ENCODE assay signal across 15 cellular contexts in genomic region chr2:46309052-46309953, GRCh38. TPM values are rescaled to one million over a fixed set of nuclear protein-coding genes. Genes with fewer than 3 reads are reported as not detected.
A peak's percentile ranks its signal among the peaks of the same experiment; 100 is the strongest.
DNase-seq lines count a peak whose midpoint lies in the region; ATAC-seq and TF ChIP-seq lines count a peak whose summit lies in the region.
"Had no signal": no experiment of that assay in that cellular context is flagged by ENCODE, and none has a peak within 500 bp of the region (broad histone marks: within the 10 kb centered on the region; RNA-seq: fewer than 3 reads in every experiment).

No MANE protein-coding gene starts in this region.

- no peak overlapping the region for H3K9ac ChIP-seq in adipocyte (ENCODE audit: low read length)
- H3K9ac ChIP-seq in colonic mucosa (ENCODE audit: low read depth in 2 of 2, low read length in 2 of 2): no peak overlapping the region

- H3K27me3 ChIP-seq in adipocyte (replicated peaks; ENCODE audit: control insufficient read depth, insufficient read depth, low read length) (no peaks in the 10 kb centered on the region), thoracic aorta (replicated peaks; ENCODE audit: insufficient read depth) (no peaks in the 10 kb centered on the region), colonic mucosa (no peaks in the 10 kb centered on the region)
- H3K27me3 ChIP-seq: sigmoid colon had no signal

- H3K4me1 ChIP-seq in HEK293 (ENCODE audit: control insufficient read depth, insufficient read depth, low read length) (peaks cover 32% of the 10 kb centered on the region), adipocyte (ENCODE audit: control insufficient read depth, insufficient read depth, low read length) (peaks cover 35% of the 10 kb centered on the region), thoracic aorta (ENCODE audit: control insufficient read depth in 1 of 2, low read depth in 2 of 2) (peaks cover 76 to 98% of the 10 kb centered on the region in 2 donors), colonic mucosa (peaks cover 25% of the 10 kb centered on the region)

- POLR2A ChIA-PET in HEK293 (lab: Yijun Ruan, JAX): interaction anchor here (0.7 to 1.0 kb wide), 2 partner anchors 10 to 290 kb away, joined by 3 read pairs; no protein-coding TSS in a partner anchor

- H3K36me3 ChIP-seq in HEK293 (ENCODE audit: control insufficient read depth in 2 of 2, insufficient read depth in 1 of 2, low read length in 2 of 2) (no peaks in the 10 kb centered on the region), adipocyte (ENCODE audit: control insufficient read depth, insufficient read depth, low read length, severe bottlenecking) (no peaks in the 10 kb centered on the region), thoracic aorta (no peaks in the 10 kb centered on the region), colonic mucosa (no peaks in the 10 kb centered on the region)
- H3K36me3 ChIP-seq: sigmoid colon had no signal

- CTCF ChIA-PET in HEK293 (lab: Yijun Ruan, JAX): interaction anchor here (0.5 to 1.3 kb wide), 4 partner anchors 12 to 316 kb away, joined by 3 to 5 read pairs (median 4); partner anchors contain the start of gene EPAS1

- peaks cover 13% of the 10 kb centered on the region for H3K4me1 Mint-ChIP-seq in activated T-helper 1 cell treated with anti-CD3 and anti-CD28 coated beads, Interleukin-12 subunit alpha, Interleukin-12 subunit beta, Interleukin-2, Interleukin-4 antibody, amounts not matched to agents 30 ng/mL and 10 ng/mL and 1 ng/mL, durations not matched to agents 14 hours and 24 hours and 36 hours (ENCODE audit: low read depth)

- H3K27me3 Mint-ChIP-seq in activated T-helper 1 cell treated with anti-CD3 and anti-CD28 coated beads, Interleukin-12 subunit alpha, Interleukin-12 subunit beta, Interleukin-2, Interleukin-4 antibody, amounts not matched to agents 30 ng/mL and 10 ng/mL and 1 ng/mL, durations not matched to agents 14 hours and 24 hours and 36 hours (ENCODE audit: insufficient read depth): peaks cover 26% of the 10 kb centered on the region

- intact Hi-C loops in colonic mucosa (cut with DNase I): no loop called here
- intact Hi-C loops in activated T-helper 1 cell treated with anti-CD3 and anti-CD28 coated beads, Interleukin-12 subunit alpha, Interleukin-12 subunit beta, Interleukin-2, Interleukin-4 antibody, amounts not matched to agents 30 ng/mL and 10 ng/mL and 1 ng/mL, durations not matched to agents 14 hours and 24 hours and 36 hours (cut with micrococcal nuclease): no loop called here

- no peaks in the 10 kb centered on the region for H3K9me3 ChIP-seq in HEK293 (ENCODE audit: control insufficient read depth, insufficient read depth, low read depth, low read length)
- no peaks in the 10 kb centered on the region for H3K9me3 ChIP-seq in adipocyte (ENCODE audit: control insufficient read depth, low read length)
- H3K9me3 ChIP-seq in thoracic aorta: no peaks in the 10 kb centered on the region
- H3K9me3 ChIP-seq in colonic mucosa: no peaks in the 10 kb centered on the region
- H3K9me3 ChIP-seq: sigmoid colon had no signal

- H3K36me3 Mint-ChIP-seq in activated T-helper 1 cell treated with anti-CD3 and anti-CD28 coated beads, Interleukin-12 subunit alpha, Interleukin-12 subunit beta, Interleukin-2, Interleukin-4 antibody, amounts not matched to agents 30 ng/mL and 10 ng/mL and 1 ng/mL, durations not matched to agents 14 hours and 24 hours and 36 hours (ENCODE audit: low read depth): peaks cover 4% of the 10 kb centered on the region

- DNase-seq in adipocyte (ENCODE audit: low read depth) (peak; percentile 52), foreskin fibroblast (peak; percentile 89 to 91), thoracic aorta (ENCODE audit: low spot score) (no peak), colonic mucosa (no peak)
- no peak for DNase-seq in activated T-helper 1 cell treated with anti-CD3 and anti-CD28 coated beads, Interleukin-12 subunit alpha, Interleukin-12 subunit beta, Interleukin-2, Interleukin-4 antibody, amounts not matched to agents 30 ng/mL and 10 ng/mL and 1 ng/mL, durations not matched to agents 14 hours and 24 hours and 36 hours (ENCODE audit: low spot score)
- DNase-seq: activated naive CD4-positive, alpha-beta T cell treated with anti-CD3 and anti-CD28 coated beads, Interleukin-2, amount 50 U/mL, for 16 hours; cerebellar nuclear complex; KBM-7; naive thymus-derived CD4-positive, alpha-beta T cell; NCI-H1694 treated with DMSO at 0.1 percent for 48 hours; NCI-H524; SHP77; sigmoid colon had no signal

- H3K27ac ChIP-seq in HEK293 (ENCODE audit: extremely low read depth, low read depth, low read length) (no peak overlapping the region), thoracic aorta (peak overlapping the region; percentile 87 to 97), colonic mucosa (no peak overlapping the region)

- H3K27ac Mint-ChIP-seq in activated T-helper 1 cell treated with anti-CD3 and anti-CD28 coated beads, Interleukin-12 subunit alpha, Interleukin-12 subunit beta, Interleukin-2, Interleukin-4 antibody, amounts not matched to agents 30 ng/mL and 10 ng/mL and 1 ng/mL, durations not matched to agents 14 hours and 24 hours and 36 hours: no peak overlapping the region
- H3K27ac Mint-ChIP-seq: naive thymus-derived CD4-positive, alpha-beta T cell had no signal

- ATAC-seq in thoracic aorta (ENCODE audit: insufficient number of reproducible peaks, low FRiP score, low read depth) (no peak), GM18868 (IDR thresholded peaks at IDR 0.05; ENCODE audit: unreplicated experiment) (no peak)
- ATAC-seq: naive thymus-derived CD4-positive, alpha-beta T cell had no signal

- H3K4me3 Mint-ChIP-seq in activated T-helper 1 cell treated with anti-CD3 and anti-CD28 coated beads, Interleukin-12 subunit alpha, Interleukin-12 subunit beta, Interleukin-2, Interleukin-4 antibody, amounts not matched to agents 30 ng/mL and 10 ng/mL and 1 ng/mL, durations not matched to agents 14 hours and 24 hours and 36 hours: no peak overlapping the region
- H3K4me3 Mint-ChIP-seq: naive thymus-derived CD4-positive, alpha-beta T cell had no signal

- TF ChIP-seq CTCF in HEK293 (tag by site-specific recombination; IDR thresholded peaks at IDR 0.05) (no peak), foreskin fibroblast (IDR thresholded peaks at IDR 0.05; ENCODE audit: low read depth, low read length) (no peak), thoracic aorta (IDR thresholded peaks at IDR 0.05) (no peak), colonic mucosa (IDR thresholded peaks at IDR 0.05) (no peak)

- H3K9me3 Mint-ChIP-seq in activated T-helper 1 cell treated with anti-CD3 and anti-CD28 coated beads, Interleukin-12 subunit alpha, Interleukin-12 subunit beta, Interleukin-2, Interleukin-4 antibody, amounts not matched to agents 30 ng/mL and 10 ng/mL and 1 ng/mL, durations not matched to agents 14 hours and 24 hours and 36 hours: peaks cover 9% of the 10 kb centered on the region

- H3K4me3 ChIP-seq in HEK293 (ENCODE audit: low read depth, low read length) (no peak overlapping the region), adipocyte (ENCODE audit: low read length) (no peak overlapping the region), foreskin fibroblast (ENCODE audit: low read depth in 1 of 2, low read length in 2 of 2) (no peak overlapping the region), thoracic aorta (no peak overlapping the region), colonic mucosa (no peak overlapping the region)
- H3K4me3 ChIP-seq: sigmoid colon had no signal

TF ChIP-seq in HEK293, 187 proteins besides CTCF, POLR2A, EP300 and RAD21:
- TF ChIP-seq FEZF1 (tag by site-specific recombination; IDR thresholded peaks at IDR 0.05) (peak; percentile 52), ZNF561 (tag by site-specific recombination; IDR thresholded peaks at IDR 0.05; ENCODE audit: borderline replicate concordance) (no peak), ZNF843 (tag by site-specific recombination; IDR thresholded peaks at IDR 0.05) (peak; percentile 75), SP7 (tag by site-specific recombination; IDR thresholded peaks at IDR 0.05) (no peak), PRDM10 (tag by site-specific recombination; IDR thresholded peaks at IDR 0.05) (peak; percentile 17; the same call in 1 of the 2 replicates), OSR2 (tag by site-specific recombination; IDR thresholded peaks at IDR 0.05) (peak; percentile 50; the same call in 1 of the 2 replicates)
TF ChIP-seq in HEK293: peak in this region for 4.

RNA-seq across cellular contexts. Expression of gene EPAS1, which starts 12.1 kb away (rescaled TPM):
- total RNA-seq in thoracic aorta (100 to 1,000 TPM; 517 to 667 TPM), colonic mucosa (100 to 1,000 TPM; 116 to 140 TPM)
- total RNA-seq in activated T-helper 1 cell treated with anti-CD3 and anti-CD28 coated beads, Interleukin-12 subunit alpha, Interleukin-12 subunit beta, Interleukin-2, Interleukin-4 antibody, amounts not matched to agents 30 ng/mL and 10 ng/mL and 1 ng/mL, durations not matched to agents 14 hours and 24 hours and 36 hours: 13.7 and 22.9 TPM in 2 replicates

Comparison
In these comparisons a context has a peak if more than half of its experiments do, and no peak if none do; other contexts are left out.
1. H3K27ac ChIP-seq: peak in thoracic aorta (2 of 2); none in HEK293 (single experiment) and colonic mucosa (single experiment).
2. DNase-seq: peak in adipocyte (single experiment) and foreskin fibroblast (2 of 2); none in thoracic aorta (single experiment), colonic mucosa (single experiment) and activated T-helper 1 cell treated with anti-CD3 and anti-CD28 coated beads, Interleukin-12 subunit alpha, Interleukin-12 subunit beta, Interleukin-2, Interleukin-4 antibody, amounts not matched to agents 30 ng/mL and 10 ng/mL and 1 ng/mL, durations not matched to agents 14 hours and 24 hours and 36 hours (single experiment).